ENCODE assay signal across 2 cellular contexts in the genomic region with DNA sequence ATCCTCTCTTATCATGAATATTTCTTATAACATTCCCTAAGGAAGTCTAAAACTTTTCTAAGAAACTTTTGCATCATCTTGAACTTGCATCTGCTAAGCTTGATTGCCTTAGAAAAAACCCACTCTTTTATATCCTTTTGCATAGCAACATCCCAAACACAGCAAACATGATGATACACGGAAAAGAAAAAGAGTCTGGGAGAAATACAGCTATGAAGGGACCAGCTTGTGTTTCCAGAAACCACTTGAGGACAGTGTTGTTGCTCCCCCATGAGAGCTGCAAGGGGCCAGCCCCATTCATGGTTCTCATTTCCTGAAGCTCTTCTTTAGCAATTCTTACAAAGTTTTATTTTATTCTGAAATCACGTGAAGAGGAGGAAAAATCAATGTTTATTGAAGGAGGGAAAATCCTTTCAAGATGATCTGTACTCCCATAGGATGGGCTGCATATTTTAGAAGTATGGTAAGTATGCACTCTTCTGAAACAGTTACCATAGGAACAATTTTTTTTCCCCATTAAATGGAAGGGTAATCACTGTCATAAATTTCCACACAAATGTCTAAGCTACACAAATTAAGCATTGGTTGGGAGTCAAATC.
TF ChIP-seq lines count a peak whose summit lies in the region.

No MANE protein-coding gene starts in this region.

TF ChIP-seq in SK-N-SH treated with all-trans-retinoic acid at 6 μM for 48 hours, 23 proteins besides CTCF, POLR2A, EP300 and RAD21 (continued from another document):
- TF ChIP-seq, protein P1, sequence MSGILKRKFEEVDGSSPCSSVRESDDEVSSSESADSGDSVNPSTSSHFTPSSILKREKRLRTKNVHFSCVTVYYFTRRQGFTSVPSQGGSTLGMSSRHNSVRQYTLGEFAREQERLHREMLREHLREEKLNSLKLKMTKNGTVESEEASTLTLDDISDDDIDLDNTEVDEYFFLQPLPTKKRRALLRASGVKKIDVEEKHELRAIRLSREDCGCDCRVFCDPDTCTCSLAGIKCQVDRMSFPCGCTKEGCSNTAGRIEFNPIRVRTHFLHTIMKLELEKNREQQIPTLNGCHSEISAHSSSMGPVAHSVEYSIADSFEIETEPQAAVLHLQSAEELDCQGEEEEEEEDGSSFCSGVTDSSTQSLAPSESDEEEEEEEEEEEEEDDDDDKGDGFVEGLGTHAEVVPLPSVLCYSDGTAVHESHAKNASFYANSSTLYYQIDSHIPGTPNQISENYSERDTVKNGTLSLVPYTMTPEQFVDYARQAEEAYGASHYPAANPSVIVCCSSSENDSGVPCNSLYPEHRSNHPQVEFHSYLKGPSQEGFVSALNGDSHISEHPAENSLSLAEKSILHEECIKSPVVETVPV (CRISPR knock-in tag; IDR thresholded peaks at IDR 0.05): no peak

TF ChIP-seq in SK-N-SH, 30 proteins besides CTCF, POLR2A, EP300 and RAD21 (continued from another document):
- TF ChIP-seq, protein P2, sequence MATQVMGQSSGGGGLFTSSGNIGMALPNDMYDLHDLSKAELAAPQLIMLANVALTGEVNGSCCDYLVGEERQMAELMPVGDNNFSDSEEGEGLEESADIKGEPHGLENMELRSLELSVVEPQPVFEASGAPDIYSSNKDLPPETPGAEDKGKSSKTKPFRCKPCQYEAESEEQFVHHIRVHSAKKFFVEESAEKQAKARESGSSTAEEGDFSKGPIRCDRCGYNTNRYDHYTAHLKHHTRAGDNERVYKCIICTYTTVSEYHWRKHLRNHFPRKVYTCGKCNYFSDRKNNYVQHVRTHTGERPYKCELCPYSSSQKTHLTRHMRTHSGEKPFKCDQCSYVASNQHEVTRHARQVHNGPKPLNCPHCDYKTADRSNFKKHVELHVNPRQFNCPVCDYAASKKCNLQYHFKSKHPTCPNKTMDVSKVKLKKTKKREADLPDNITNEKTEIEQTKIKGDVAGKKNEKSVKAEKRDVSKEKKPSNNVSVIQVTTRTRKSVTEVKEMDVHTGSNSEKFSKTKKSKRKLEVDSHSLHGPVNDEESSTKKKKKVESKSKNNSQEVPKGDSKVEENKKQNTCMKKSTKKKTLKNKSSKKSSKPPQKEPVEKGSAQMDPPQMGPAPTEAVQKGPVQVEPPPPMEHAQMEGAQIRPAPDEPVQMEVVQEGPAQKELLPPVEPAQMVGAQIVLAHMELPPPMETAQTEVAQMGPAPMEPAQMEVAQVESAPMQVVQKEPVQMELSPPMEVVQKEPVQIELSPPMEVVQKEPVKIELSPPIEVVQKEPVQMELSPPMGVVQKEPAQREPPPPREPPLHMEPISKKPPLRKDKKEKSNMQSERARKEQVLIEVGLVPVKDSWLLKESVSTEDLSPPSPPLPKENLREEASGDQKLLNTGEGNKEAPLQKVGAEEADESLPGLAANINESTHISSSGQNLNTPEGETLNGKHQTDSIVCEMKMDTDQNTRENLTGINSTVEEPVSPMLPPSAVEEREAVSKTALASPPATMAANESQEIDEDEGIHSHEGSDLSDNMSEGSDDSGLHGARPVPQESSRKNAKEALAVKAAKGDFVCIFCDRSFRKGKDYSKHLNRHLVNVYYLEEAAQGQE (IDR thresholded peaks at IDR 0.05; ENCODE audit: low read depth, low read length): no peak
- TF ChIP-seq EZH2phosphoT487 (IDR thresholded peaks at IDR 0.05; ENCODE audit: borderline replicate concordance, low read depth): no peak
TF ChIP-seq in SK-N-SH: peak in this region for 0.
